Comparison of ENCODE assay signal across 9 cellular contexts in genomic region chr19:34618410-34618809, GRCh38. TPM values are rescaled to one million over a fixed set of nuclear protein-coding genes. Genes with fewer than 3 reads are reported as not detected.
"Had no signal": no experiment of that assay in that cellular context is flagged by ENCODE, and none has a peak within 500 bp of the region (broad histone marks: within the 10 kb centered on the region; RNA-seq: fewer than 3 reads in every experiment).

No MANE protein-coding gene starts in this region.

- FAIRE-seq: HTR-8/SVneo had no signal

- H3K4me2 ChIP-seq: KMS-11 had no signal

- DNase-seq: Karpas-422, KBM-7, KG1 had no signal

- H3K27ac ChIP-seq: HL-60, KMS-11 had no signal

- H3K9ac ChIP-seq: KMS-11 had no signal

RNA-seq across cellular contexts. Expression of gene SCGB2B2, which starts 58.5 kb away (rescaled TPM):
- total RNA-seq: HT-29, HT1080 had no signal
- polyA plus RNA-seq: IgD-negative memory B cell had no signal
